In the genomic region with DNA sequence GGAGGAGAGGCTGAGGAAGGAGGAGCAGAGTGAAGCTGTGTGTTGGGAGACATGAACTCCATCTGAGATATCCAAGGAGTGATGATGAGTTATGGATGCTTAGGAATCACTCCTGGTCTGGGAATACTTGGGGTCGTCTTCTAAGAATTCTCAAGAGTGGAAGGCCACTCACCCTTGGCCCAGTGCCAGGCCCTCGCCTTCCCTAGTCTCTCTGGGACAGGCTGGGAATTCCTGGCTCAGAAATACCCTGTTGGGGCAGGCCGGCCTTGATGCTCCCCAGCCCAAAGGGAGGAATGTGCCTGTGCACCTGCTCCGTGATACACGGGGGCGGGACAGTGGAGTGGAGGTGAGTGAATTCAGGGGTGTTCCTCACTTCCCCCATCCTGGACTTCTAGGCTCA, we compare ENCODE assay signal across 16 cellular contexts. TPM values are rescaled to one million over a fixed set of nuclear protein-coding genes. Genes with fewer than 3 reads are reported as not detected.
DNase-seq lines count a peak whose midpoint lies in the region; ATAC-seq, FAIRE-seq and TF ChIP-seq lines count a peak whose summit lies in the region.
"Had no signal": no experiment of that assay in that cellular context is flagged by ENCODE, and none has a peak within 500 bp of the region (broad histone marks: within the 10 kb centered on the region; RNA-seq: fewer than 3 reads in every experiment).

No MANE protein-coding gene starts in this region.

- DNase-seq in HepG2 (ENCODE audit: low spot score) (no peak), right lobe of liver (no peak), dermis blood vessel endothelial cell (peak; percentile 62), neural crest cell (ENCODE audit: low read depth, low spot score) (no peak), KBM-7 (no peak), DMS53 treated with DMSO at 0.1 percent for 48 hours (lab: John Stamatoyannopoulos, UW; ENCODE audit: unreplicated experiment) (no peak), activated gamma-delta T cell (lab: John Stamatoyannopoulos, UW) (no peak)
- no peak for DNase-seq in activated CD8-positive, alpha-beta memory T cell treated with anti-CD3 and anti-CD28 coated beads, Interleukin-2, amount 50 U/mL, for 4 hours
- DNase-seq: NCI-H2081 treated with DMSO at 0.1 percent for 48 hours had no signal

- no peaks in the 10 kb centered on the region for H3K79me2 ChIP-seq in HepG2 (ENCODE audit: insufficient read depth, low read length)

- TF ChIP-seq CTCF in HepG2 (CRISPR knock-in tag; IDR thresholded peaks at IDR 0.05) (no peak), right lobe of liver (IDR thresholded peaks at IDR 0.05) (no peak), neural crest cell (conservative IDR thresholded peaks at IDR 0.05) (no peak)

- H3K4me1 ChIP-seq in HepG2 (ENCODE audit: insufficient read depth, low read length) (peaks cover 95% of the 10 kb centered on the region), right lobe of liver (peaks cover 0 to 13% (median 3%) of the 10 kb centered on the region in 4 donors)

- 96% methylated on average over 5 of the region's 6 CpGs for WGBS in HepG2 (ENCODE audit: low lambda C conversion rate)
- 78% methylated on average over 6 of the region's 6 CpGs for WGBS in right lobe of liver (ENCODE audit: insufficient coverage, low coverage, low lambda C conversion rate, missing lambda C conversion rate)

- H3K4me1 Mint-ChIP-seq in neural crest cell, result peaks cover 73% of the 10 kb centered on the region

- H2AFZ ChIP-seq in HepG2 (ENCODE audit: low read length), result no peak overlapping the region

- no peak overlapping the region for H3K4me3 ChIP-seq in HepG2 (replicated peaks in 1 of 3; ENCODE audit: insufficient read depth in 1 of 3, low read depth in 2 of 3, low read length in 3 of 3)
- no peak overlapping the region for H3K4me3 ChIP-seq in right lobe of liver
- H3K4me3 ChIP-seq: body of pancreas, mucosa of descending colon had no signal

- H3K9ac ChIP-seq in HepG2 (ENCODE audit: insufficient read depth, low read depth, low read length), result no peak overlapping the region

- no peak for ATAC-seq in HepG2
- ATAC-seq in right lobe of liver, result no peak
- ATAC-seq: activated CD4-positive, CD25-positive, alpha-beta regulatory T cell treated with anti-CD3 and anti-CD28 coated beads, Interleukin-2, amount 50 U/mL, for 24 hours; body of pancreas; mucosa of descending colon; sciatic nerve had no signal

- H3K9me3 ChIP-seq in HepG2 (ENCODE audit: low read length), result no peaks in the 10 kb centered on the region
- no peaks in the 10 kb centered on the region for H3K9me3 ChIP-seq in right lobe of liver
- H3K9me3 ChIP-seq: body of pancreas, mucosa of descending colon had no signal

- CTCF ChIA-PET in HepG2 (lab: Yijun Ruan, JAX; ENCODE audit: low intra/inter-chr PET ratio, low total read pairs), result interaction anchor here (0.7 kb wide), 1 partner anchor 28 kb away, joined by 3 read pairs; no protein-coding TSS in a partner anchor

- intact Hi-C loops in HepG2 (cut with micrococcal nuclease; ENCODE audit: unreplicated experiment) (no loop called here), right lobe of liver (cut with DNase I) (no loop called here)

- TF ChIP-seq EP300 in HepG2 (IDR thresholded peaks at IDR 0.05; ENCODE audit: low read depth in 2 of 2, low read length in 2 of 2), result no peak
- TF ChIP-seq EP300 in HepG2 (CRISPR knock-in tag; IDR thresholded peaks at IDR 0.05; ENCODE audit: borderline replicate concordance), result no peak

- no peak for FAIRE-seq in HepG2 (lab: Jason Lieb, UNC)

- H3K36me3 ChIP-seq in HepG2 (replicated peaks in 1 of 2; ENCODE audit: control insufficient read depth in 1 of 2, insufficient read depth in 2 of 2, low read length in 2 of 2) (no peaks in the 10 kb centered on the region), right lobe of liver (no peaks in the 10 kb centered on the region)

- no peaks in the 10 kb centered on the region for H3K27me3 Mint-ChIP-seq in neural crest cell (ENCODE audit: low read depth)

- no TSS peak for BruUV-seq in HepG2 (replicated peaks; lab: Mats Ljungman, UMichigan)

- TF ChIP-seq RAD21 in HepG2 (CRISPR knock-in tag; IDR thresholded peaks at IDR 0.05), result no peak

- H3K9me3 Mint-ChIP-seq in neural crest cell, result no peaks in the 10 kb centered on the region
- H3K9me3 Mint-ChIP-seq: activated T-helper 1 cell treated with anti-CD3 and anti-CD28 coated beads, Interleukin-12 subunit alpha, Interleukin-12 subunit beta, Interleukin-2, Interleukin-4 antibody, amounts not matched to agents 30 ng/mL and 10 ng/mL and 1 ng/mL, durations not matched to agents 14 hours and 24 hours and 36 hours had no signal

- POLR2A ChIA-PET in HepG2 (lab: Yijun Ruan, JAX), result interaction anchor here (6.9 kb wide), 1 partner anchor 26 kb away, joined by 84 read pairs; no protein-coding TSS in a partner anchor

- no peak overlapping the region for H3K4me3 Mint-ChIP-seq in neural crest cell
- H3K4me3 Mint-ChIP-seq: activated T-helper 1 cell treated with anti-CD3 and anti-CD28 coated beads, Interleukin-12 subunit alpha, Interleukin-12 subunit beta, Interleukin-2, Interleukin-4 antibody, amounts not matched to agents 30 ng/mL and 10 ng/mL and 1 ng/mL, durations not matched to agents 14 hours and 24 hours and 36 hours had no signal

- in situ Hi-C loops in HepG2 (cut with HindIII; ENCODE audit: extremely low pct_ligation_motif_present, low pct_unique_long_range_greater_than_20kb) (no loop called here), KBM-7 (cut with MboI; ENCODE audit: low pct_unique_long_range_greater_than_20kb, low sequenced_read_pairs) (no loop called here)

- peaks cover 9% of the 10 kb centered on the region for H3K36me3 Mint-ChIP-seq in neural crest cell (ENCODE audit: low read depth)

- H3K27ac ChIP-seq in HepG2 (ENCODE audit: extremely low read length, insufficient read depth, low read length) (no peak overlapping the region), right lobe of liver (no peak overlapping the region)
- H3K27ac ChIP-seq: body of pancreas had no signal

- H3K27me3 ChIP-seq in HepG2 (ENCODE audit: control insufficient read depth in 1 of 2, insufficient read depth in 2 of 2, low read length in 2 of 2) (0 out of 5 replicates have a peak, but pooled peaks cover 0 to 2% of the 10 kb centered on the region in 2 experiments), right lobe of liver (no peaks in the 10 kb centered on the region)
- H3K27me3 ChIP-seq: body of pancreas had no signal

- no peak for TF ChIP-seq POLR2A in HepG2 (IDR thresholded peaks at IDR 0.05; ENCODE audit: insufficient read depth in 1 of 2, low read depth in 2 of 2, low read length in 2 of 2)
- TF ChIP-seq POLR2A in right lobe of liver (IDR thresholded peaks at IDR 0.05), result no peak

- peak overlapping the region; percentile 88 for H3K27ac Mint-ChIP-seq in neural crest cell (ENCODE audit: unreplicated experiment)

- no peak overlapping the region for H3K4me2 ChIP-seq in HepG2 (ENCODE audit: low read depth, low read length)

- H4K20me1 ChIP-seq in HepG2 (ENCODE audit: insufficient read depth, low read length), result no peaks in the 10 kb centered on the region

RNA-seq across cellular contexts. Expression of gene LMNA, which starts 12.6 kb away (rescaled TPM):
- total RNA-seq in HepG2 (2016; rRNA removed; fragmentation: Illumina TruSeq; extraction: Trizol) (190 and 225 TPM in 2 replicates), right lobe of liver (100 to 1,000 TPM in 3 of 6 experiments, 10 to 100 TPM in 3; 79.4 to 129 (median 98.8) TPM), dermis blood vessel endothelial cell (502 and 945 TPM in 2 replicates), neural crest cell (51.0 and 51.7 TPM in 2 replicates)
- 16.7 and 20.3 TPM in 2 replicates for total RNA-seq in HepG2 (2016; cell fraction: cytosol; rRNA removed; fragmentation: Illumina TruSeq; extraction: Trizol; ENCODE audit: low read depth)
- total RNA-seq in HepG2 (2016; cell fraction: insoluble cytoplasmic fraction; rRNA removed; fragmentation: Illumina TruSeq; extraction: Trizol), result 150 and 214 TPM in 2 replicates
- 22.8 and 26.6 TPM in 2 replicates for total RNA-seq in HepG2 (2016; cell fraction: membrane; rRNA removed; fragmentation: Illumina TruSeq; extraction: Trizol)
- total RNA-seq in HepG2 (2016; cell fraction: nucleus; rRNA removed; fragmentation: Illumina TruSeq; extraction: Trizol), result 106 and 117 TPM in 2 replicates
- polyA plus RNA-seq in HepG2 (2011; rRNA removed), result 107 and 110 TPM in 2 replicates
- polyA plus RNA-seq in HepG2 (2011; cell fraction: cytosol; rRNA removed), result 79.6 and 122 TPM in 2 replicates
- polyA plus RNA-seq in HepG2 (2011; cell fraction: nucleus; rRNA removed), result 236 and 366 TPM in 2 replicates
- polyA plus RNA-seq in HepG2 (2012), result 86.7 and 101 TPM in 2 replicates
- 11.1 and 13.2 TPM in 2 replicates for polyA plus RNA-seq in HepG2 (2016; cell fraction: cytosol; fragmentation: Illumina TruSeq; extraction: Trizol; ENCODE audit: low read depth)
- 143 and 179 TPM in 2 replicates for polyA plus RNA-seq in HepG2 (2016; cell fraction: insoluble cytoplasmic fraction; fragmentation: Illumina TruSeq; extraction: Trizol; ENCODE audit: low read depth)
- 12.6 and 16.9 TPM in 2 replicates for polyA plus RNA-seq in HepG2 (2016; cell fraction: membrane; fragmentation: Illumina TruSeq; extraction: Trizol; ENCODE audit: low read depth)
- 177 and 182 TPM in 2 replicates for polyA plus RNA-seq in HepG2 (2016; cell fraction: nucleus; fragmentation: Illumina TruSeq; extraction: Trizol; ENCODE audit: insufficient read depth, low read depth)
- polyA minus RNA-seq in HepG2 (2011; rRNA and poly(A)+ RNA removed; ENCODE audit: low replicate concordance), result 159 and 307 TPM in 2 replicates
- polyA minus RNA-seq in HepG2 (2011; cell fraction: cytosol; rRNA and poly(A)+ RNA removed), result 120 and 130 TPM in 2 replicates
- polyA minus RNA-seq in HepG2 (2011; cell fraction: nucleus; rRNA and poly(A)+ RNA removed), result 67.7 and 70.4 TPM in 2 replicates

RNA-seq across cellular contexts. Expression of gene MEX3A, which starts 19.6 kb away (rescaled TPM):
- total RNA-seq in HepG2 (2016; rRNA removed; fragmentation: Illumina TruSeq; extraction: Trizol), result 7.6 TPM in 2 replicates
- total RNA-seq in HepG2 (2016; cell fraction: cytosol; rRNA removed; fragmentation: Illumina TruSeq; extraction: Trizol; ENCODE audit: low read depth), result 1.4 and 2.5 TPM in 2 replicates
- total RNA-seq in HepG2 (2016; cell fraction: insoluble cytoplasmic fraction; rRNA removed; fragmentation: Illumina TruSeq; extraction: Trizol), result 5.3 and 7.9 TPM in 2 replicates
- total RNA-seq in HepG2 (2016; cell fraction: membrane; rRNA removed; fragmentation: Illumina TruSeq; extraction: Trizol), result 4.5 and 7.8 TPM in 2 replicates
- total RNA-seq in HepG2 (2016; cell fraction: nucleus; rRNA removed; fragmentation: Illumina TruSeq; extraction: Trizol), result 6.2 and 7.5 TPM in 2 replicates
- polyA plus RNA-seq in HepG2 (2011; rRNA removed), result 9.0 and 9.1 TPM in 2 replicates
- 7.3 and 8.1 TPM in 2 replicates for polyA plus RNA-seq in HepG2 (2011; cell fraction: cytosol; rRNA removed)
- polyA plus RNA-seq in HepG2 (2011; cell fraction: nucleus; rRNA removed), result 11.9 and 12.9 TPM in 2 replicates
- 4.3 and 9.1 TPM in 2 replicates for polyA plus RNA-seq in HepG2 (2012)
- polyA plus RNA-seq in HepG2 (2016; cell fraction: cytosol; fragmentation: Illumina TruSeq; extraction: Trizol; ENCODE audit: low read depth), result 2.9 and 3.3 TPM in 2 replicates
- 10.7 and 11.1 TPM in 2 replicates for polyA plus RNA-seq in HepG2 (2016; cell fraction: insoluble cytoplasmic fraction; fragmentation: Illumina TruSeq; extraction: Trizol; ENCODE audit: low read depth)
- polyA plus RNA-seq in HepG2 (2016; cell fraction: membrane; fragmentation: Illumina TruSeq; extraction: Trizol; ENCODE audit: low read depth), result 4.7 and 6.0 TPM in 2 replicates
- polyA plus RNA-seq in HepG2 (2016; cell fraction: nucleus; fragmentation: Illumina TruSeq; extraction: Trizol; ENCODE audit: insufficient read depth, low read depth), result 14.7 and 15.4 TPM in 2 replicates
- polyA minus RNA-seq in HepG2 (2011; rRNA and poly(A)+ RNA removed; ENCODE audit: low replicate concordance), result 2.3 and 13.0 TPM in 2 replicates
- 10.6 and 11.8 TPM in 2 replicates for polyA minus RNA-seq in HepG2 (2011; cell fraction: cytosol; rRNA and poly(A)+ RNA removed)
- polyA minus RNA-seq in HepG2 (2011; cell fraction: nucleus; rRNA and poly(A)+ RNA removed), result 4.1 and 6.2 TPM in 2 replicates
- total RNA-seq in right lobe of liver, result 1 to 10 TPM in 1 of 6 experiments, under 1 TPM in 5; 0.35 to 1.4 (median 0.83) TPM
- total RNA-seq in dermis blood vessel endothelial cell, result 4.8 and 8.8 TPM in 2 replicates
- 114 and 120 TPM in 2 replicates for total RNA-seq in neural crest cell

RNA-seq across cellular contexts. Expression of gene RAB25, which starts 40.9 kb away (rescaled TPM):
- total RNA-seq in HepG2 (2016; rRNA removed; fragmentation: Illumina TruSeq; extraction: Trizol) (0.20 TPM in 1 of 2 replicates, not detected in the other), right lobe of liver (1 to 10 TPM in 2 of 6 experiments, under 1 TPM in 4; 0.40 to 3.2 (median 0.77) TPM), dermis blood vessel endothelial cell (not detected in 2 replicates), neural crest cell (not detected in 2 replicates)
- total RNA-seq in HepG2 (2016; cell fraction: cytosol; rRNA removed; fragmentation: Illumina TruSeq; extraction: Trizol; ENCODE audit: low read depth), result not detected in 2 replicates
- 0.17 TPM in 1 of 2 replicates, not detected in the other for total RNA-seq in HepG2 (2016; cell fraction: insoluble cytoplasmic fraction; rRNA removed; fragmentation: Illumina TruSeq; extraction: Trizol)
- 0.17 TPM in 1 of 2 replicates, not detected in the other for total RNA-seq in HepG2 (2016; cell fraction: membrane; rRNA removed; fragmentation: Illumina TruSeq; extraction: Trizol)
- not detected in 2 replicates for total RNA-seq in HepG2 (2016; cell fraction: nucleus; rRNA removed; fragmentation: Illumina TruSeq; extraction: Trizol)
- polyA plus RNA-seq in HepG2 (2011; rRNA removed), result 0.12 and 0.22 TPM in 2 replicates
- polyA plus RNA-seq in HepG2 (2011; cell fraction: cytosol; rRNA removed), result 0.12 and 0.21 TPM in 2 replicates
- polyA plus RNA-seq in HepG2 (2011; cell fraction: nucleus; rRNA removed), result 0.33 and 0.37 TPM in 2 replicates
- 0.33 and 0.34 TPM in 2 replicates for polyA plus RNA-seq in HepG2 (2012)
- polyA plus RNA-seq in HepG2 (2016; cell fraction: cytosol; fragmentation: Illumina TruSeq; extraction: Trizol; ENCODE audit: low read depth), result not detected in 2 replicates
- polyA plus RNA-seq in HepG2 (2016; cell fraction: insoluble cytoplasmic fraction; fragmentation: Illumina TruSeq; extraction: Trizol; ENCODE audit: low read depth), result not detected in 2 replicates
- polyA plus RNA-seq in HepG2 (2016; cell fraction: membrane; fragmentation: Illumina TruSeq; extraction: Trizol; ENCODE audit: low read depth), result not detected in 2 replicates
- not detected in 2 replicates for polyA plus RNA-seq in HepG2 (2016; cell fraction: nucleus; fragmentation: Illumina TruSeq; extraction: Trizol; ENCODE audit: insufficient read depth, low read depth)
- polyA minus RNA-seq in HepG2 (2011; rRNA and poly(A)+ RNA removed; ENCODE audit: low replicate concordance), result not detected in 2 replicates
- not detected in 2 replicates for polyA minus RNA-seq in HepG2 (2011; cell fraction: cytosol; rRNA and poly(A)+ RNA removed)
- polyA minus RNA-seq in HepG2 (2011; cell fraction: nucleus; rRNA and poly(A)+ RNA removed), result not detected in 2 replicates
- total RNA-seq: G401, LHCN-M2, sciatic nerve had no signal

RNA-seq across cellular contexts. Expression of gene LAMTOR2, which starts 47.3 kb away (rescaled TPM):
- 66.4 and 84.0 TPM in 2 replicates for total RNA-seq in HepG2 (2016; rRNA removed; fragmentation: Illumina TruSeq; extraction: Trizol)
- 39.6 and 58.1 TPM in 2 replicates for total RNA-seq in HepG2 (2016; cell fraction: cytosol; rRNA removed; fragmentation: Illumina TruSeq; extraction: Trizol; ENCODE audit: low read depth)
- total RNA-seq in HepG2 (2016; cell fraction: insoluble cytoplasmic fraction; rRNA removed; fragmentation: Illumina TruSeq; extraction: Trizol), result 68.2 and 78.9 TPM in 2 replicates
- 45.1 and 68.3 TPM in 2 replicates for total RNA-seq in HepG2 (2016; cell fraction: membrane; rRNA removed; fragmentation: Illumina TruSeq; extraction: Trizol)
- 22.4 and 23.2 TPM in 2 replicates for total RNA-seq in HepG2 (2016; cell fraction: nucleus; rRNA removed; fragmentation: Illumina TruSeq; extraction: Trizol)
- polyA plus RNA-seq in HepG2 (2011; rRNA removed), result 36.5 and 44.9 TPM in 2 replicates
- 45.1 and 65.7 TPM in 2 replicates for polyA plus RNA-seq in HepG2 (2011; cell fraction: cytosol; rRNA removed)
- polyA plus RNA-seq in HepG2 (2011; cell fraction: nucleus; rRNA removed), result 14.0 and 16.2 TPM in 2 replicates
- 28.1 and 35.0 TPM in 2 replicates for polyA plus RNA-seq in HepG2 (2012)
- polyA plus RNA-seq in HepG2 (2016; cell fraction: cytosol; fragmentation: Illumina TruSeq; extraction: Trizol; ENCODE audit: low read depth), result 49.1 and 78.5 TPM in 2 replicates
- polyA plus RNA-seq in HepG2 (2016; cell fraction: insoluble cytoplasmic fraction; fragmentation: Illumina TruSeq; extraction: Trizol; ENCODE audit: low read depth), result 91.2 and 98.7 TPM in 2 replicates
- 42.8 and 62.9 TPM in 2 replicates for polyA plus RNA-seq in HepG2 (2016; cell fraction: membrane; fragmentation: Illumina TruSeq; extraction: Trizol; ENCODE audit: low read depth)
- 45.4 and 50.6 TPM in 2 replicates for polyA plus RNA-seq in HepG2 (2016; cell fraction: nucleus; fragmentation: Illumina TruSeq; extraction: Trizol; ENCODE audit: insufficient read depth, low read depth)
- 18.1 and 65.8 TPM in 2 replicates for polyA minus RNA-seq in HepG2 (2011; rRNA and poly(A)+ RNA removed; ENCODE audit: low replicate concordance)
- polyA minus RNA-seq in HepG2 (2011; cell fraction: cytosol; rRNA and poly(A)+ RNA removed), result 8.4 and 8.6 TPM in 2 replicates
- 6.3 and 9.4 TPM in 2 replicates for polyA minus RNA-seq in HepG2 (2011; cell fraction: nucleus; rRNA and poly(A)+ RNA removed)
- total RNA-seq in right lobe of liver, result 10 to 100 TPM; 49.4 to 71.0 (median 60.3) TPM
- total RNA-seq in dermis blood vessel endothelial cell, result 69.3 and 103 TPM in 2 replicates
- 49.4 and 55.6 TPM in 2 replicates for total RNA-seq in neural crest cell

RNA-seq across cellular contexts. Expression of gene UBQLN4, which starts 48.3 kb away (rescaled TPM):
- total RNA-seq in HepG2 (2016; rRNA removed; fragmentation: Illumina TruSeq; extraction: Trizol) (31.5 and 33.2 TPM in 2 replicates), right lobe of liver (10 to 100 TPM; 19.0 to 25.5 (median 21.0) TPM), dermis blood vessel endothelial cell (16.3 and 23.4 TPM in 2 replicates), neural crest cell (70.4 and 78.0 TPM in 2 replicates)
- total RNA-seq in HepG2 (2016; cell fraction: cytosol; rRNA removed; fragmentation: Illumina TruSeq; extraction: Trizol; ENCODE audit: low read depth), result 20.1 and 22.6 TPM in 2 replicates
- total RNA-seq in HepG2 (2016; cell fraction: insoluble cytoplasmic fraction; rRNA removed; fragmentation: Illumina TruSeq; extraction: Trizol), result 29.3 and 31.9 TPM in 2 replicates
- total RNA-seq in HepG2 (2016; cell fraction: membrane; rRNA removed; fragmentation: Illumina TruSeq; extraction: Trizol), result 26.2 and 29.2 TPM in 2 replicates
- 21.0 and 23.5 TPM in 2 replicates for total RNA-seq in HepG2 (2016; cell fraction: nucleus; rRNA removed; fragmentation: Illumina TruSeq; extraction: Trizol)
- polyA plus RNA-seq in HepG2 (2011; rRNA removed), result 39.8 and 42.0 TPM in 2 replicates
- 29.0 and 30.8 TPM in 2 replicates for polyA plus RNA-seq in HepG2 (2011; cell fraction: cytosol; rRNA removed)
- polyA plus RNA-seq in HepG2 (2011; cell fraction: nucleus; rRNA removed), result 55.5 and 56.3 TPM in 2 replicates
- polyA plus RNA-seq in HepG2 (2012), result 24.3 and 30.2 TPM in 2 replicates
- polyA plus RNA-seq in HepG2 (2016; cell fraction: cytosol; fragmentation: Illumina TruSeq; extraction: Trizol; ENCODE audit: low read depth), result 6.2 and 6.6 TPM in 2 replicates
- 36.9 and 41.7 TPM in 2 replicates for polyA plus RNA-seq in HepG2 (2016; cell fraction: insoluble cytoplasmic fraction; fragmentation: Illumina TruSeq; extraction: Trizol; ENCODE audit: low read depth)
- polyA plus RNA-seq in HepG2 (2016; cell fraction: membrane; fragmentation: Illumina TruSeq; extraction: Trizol; ENCODE audit: low read depth), result 19.4 and 20.1 TPM in 2 replicates
- 54.4 and 62.1 TPM in 2 replicates for polyA plus RNA-seq in HepG2 (2016; cell fraction: nucleus; fragmentation: Illumina TruSeq; extraction: Trizol; ENCODE audit: insufficient read depth, low read depth)
- polyA minus RNA-seq in HepG2 (2011; rRNA and poly(A)+ RNA removed; ENCODE audit: low replicate concordance), result 59.1 and 110 TPM in 2 replicates
- polyA minus RNA-seq in HepG2 (2011; cell fraction: cytosol; rRNA and poly(A)+ RNA removed), result 20.7 and 24.4 TPM in 2 replicates
- polyA minus RNA-seq in HepG2 (2011; cell fraction: nucleus; rRNA and poly(A)+ RNA removed), result 14.0 and 20.0 TPM in 2 replicates

Comparison
In these comparisons a context has a peak if more than half of its experiments do, and no peak if none do; other contexts are left out.
1. RNA of gene MEX3A, which starts 19.6 kb away (total RNA-seq): 114 to 120 TPM in neural crest cell; 1.4 to 7.9 TPM in HepG2, 4.8 to 8.8 TPM in dermis blood vessel endothelial cell and 0.35 to 1.4 TPM in right lobe of liver; every median in the first group is over 10 times any median in the second.